8 cellular contexts compared by ENCODE assay signal in the genomic region with DNA sequence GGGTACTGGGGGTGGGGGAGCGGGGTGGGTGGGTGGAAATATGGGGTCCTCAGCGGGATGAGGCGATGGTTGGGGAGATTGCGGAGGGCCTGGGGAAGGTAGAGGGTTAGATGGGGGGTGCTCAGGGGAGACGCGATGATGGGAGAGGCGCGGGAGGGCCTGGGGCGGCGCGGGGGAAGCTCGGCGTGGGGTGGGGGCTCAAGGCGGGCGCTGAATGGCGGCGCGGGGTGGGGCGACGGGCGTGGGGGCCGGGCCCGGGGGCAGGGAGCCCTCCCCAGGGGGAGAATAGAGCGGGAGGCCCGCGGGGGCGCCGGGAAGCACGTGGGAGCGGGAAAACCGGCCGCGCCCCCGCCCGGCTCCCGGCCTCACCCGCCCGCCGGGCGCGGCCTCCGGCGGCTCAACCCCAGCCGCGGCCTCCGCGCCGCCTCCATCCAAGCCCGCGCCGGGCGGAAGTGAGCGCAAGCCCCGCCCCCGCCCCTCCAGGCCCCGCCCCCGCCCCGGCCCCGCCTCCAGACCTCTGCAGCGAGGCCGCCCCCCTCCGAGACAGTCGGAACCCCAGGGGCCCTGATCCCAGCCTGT. TPM values are rescaled to one million over a fixed set of nuclear protein-coding genes. Genes with fewer than 3 reads are reported as not detected.
DNase-seq lines count a peak whose midpoint lies in the region; ATAC-seq and TF ChIP-seq lines count a peak whose summit lies in the region.

A gene with protein sequence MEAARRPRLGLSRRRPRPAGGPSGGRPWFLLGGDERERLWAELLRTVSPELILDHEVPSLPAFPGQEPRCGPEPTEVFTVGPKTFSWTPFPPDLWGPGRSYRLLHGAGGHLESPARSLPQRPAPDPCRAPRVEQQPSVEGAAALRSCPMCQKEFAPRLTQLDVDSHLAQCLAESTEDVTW (minus strand): TSS at position 454 of the 579 bp plus-strand sequence. CDS start 23 bp downstream, at position 431.

- ATAC-seq in GM19452 (IDR thresholded peaks at IDR 0.05; ENCODE audit: unreplicated experiment) (peak; percentile 44), HG03520 (IDR thresholded peaks at IDR 0.05; ENCODE audit: unreplicated experiment) (peak; percentile 43), body of pancreas (peak; percentile 63)

- TF ChIP-seq CTCF in body of pancreas (IDR thresholded peaks at IDR 0.05) = no peak

- DNase-seq in DMS53 treated with DMSO at 0.1 percent for 48 hours (lab: John Stamatoyannopoulos, UW; ENCODE audit: unreplicated experiment) = peak; percentile 54
- DNase-seq in SKM-1 (lab: John Stamatoyannopoulos, UW; ENCODE audit: unreplicated experiment) = peak; percentile 60
- peak in 3 of 4 donors; percentile 63 to 70 (median 64) for DNase-seq in body of pancreas
- no peak for DNase-seq in NCI-H446 treated with DMSO at 0.1 percent for 48 hours (lab: John Stamatoyannopoulos, UW)

- H3K27me3 ChIP-seq in body of pancreas (no peaks in the 10 kb centered on the region), iPS-18a (ENCODE audit: control insufficient read depth, insufficient read depth, low read length) (no peaks in the 10 kb centered on the region), skeletal muscle tissue (ENCODE audit: control insufficient read depth in 3 of 3, insufficient read depth in 3 of 3, low read length in 3 of 3) (no peaks in the 10 kb centered on the region)

- H3K4me1 ChIP-seq in body of pancreas (peaks cover 65% of the 10 kb centered on the region), iPS-18a (ENCODE audit: control insufficient read depth, low read depth, low read length) (peaks cover 4% of the 10 kb centered on the region), skeletal muscle tissue (ENCODE audit: control insufficient read depth in 3 of 3, insufficient read depth in 3 of 3, low read length in 3 of 3) (peaks cover 45 to 66% (median 58%) of the 10 kb centered on the region in 3 donors)

- 0 to 15% methylated on average over 4 to 19 of the region's 63 CpGs for WGBS in body of pancreas, 2 donors

- H3K4me3 ChIP-seq in body of pancreas = peak within 1 kb of the TSS; percentile 24 to 40
- H3K4me3 ChIP-seq in iPS-18a (ENCODE audit: low read length) = peak within 1 kb of the TSS; percentile 61
- H3K4me3 ChIP-seq in skeletal muscle tissue (ENCODE audit: low read length in 3 of 3) = peak within 1 kb of the TSS; percentile 73 to 76 (median 76)

- no peaks in the 10 kb centered on the region for H3K9me3 ChIP-seq in body of pancreas
- H3K9me3 ChIP-seq in iPS-18a (ENCODE audit: control insufficient read depth, low read depth, low read length) = no peaks in the 10 kb centered on the region
- no peaks in the 10 kb centered on the region for H3K9me3 ChIP-seq in skeletal muscle tissue (ENCODE audit: control insufficient read depth in 3 of 3, low read length in 3 of 3)

- peak within 1 kb of the TSS; percentile 77 to 100 (median 94) for H3K27ac ChIP-seq in body of pancreas
- H3K27ac ChIP-seq in iPS-18a (ENCODE audit: low read length) = no peak within 1 kb of the TSS
- H3K27ac ChIP-seq in skeletal muscle tissue (ENCODE audit: low read depth, low read length) = peak within 1 kb of the TSS; percentile 89

- no peak for TF ChIP-seq POLR2A in body of pancreas (IDR thresholded peaks at IDR 0.05)

- H3K36me3 ChIP-seq in body of pancreas (replicated peaks in 1 of 2; ENCODE audit: insufficient read depth in 1 of 2, low read depth in 2 of 2) (no peaks in the 10 kb centered on the region), iPS-18a (ENCODE audit: control insufficient read depth, low read depth, low read length) (no peaks in the 10 kb centered on the region), skeletal muscle tissue (ENCODE audit: control insufficient read depth in 3 of 3, insufficient read depth in 3 of 3, low read length in 3 of 3) (no peaks in the 10 kb centered on the region)

- H3K9ac ChIP-seq in iPS-18a (ENCODE audit: low read length) (peak within 1 kb of the TSS; percentile 30), skeletal muscle tissue (ENCODE audit: low read depth in 1 of 3, low read length in 3 of 3) (peak within 1 kb of the TSS; percentile 85 to 86 (median 85))

- intact Hi-C loops in body of pancreas (cut with DNase I) = loop anchor here (5.0 kb wide), 1 partner anchor 38 kb away; no protein-coding TSS in a partner anchor

RNA-seq across cellular contexts. Expression of the gene that starts here (rescaled TPM):
- total RNA-seq in body of pancreas (10 to 100 TPM; 19.8 to 23.6 TPM), skeletal muscle tissue (13.0 TPM)
